26 cellular contexts compared by ENCODE assay signal in the genomic region with DNA sequence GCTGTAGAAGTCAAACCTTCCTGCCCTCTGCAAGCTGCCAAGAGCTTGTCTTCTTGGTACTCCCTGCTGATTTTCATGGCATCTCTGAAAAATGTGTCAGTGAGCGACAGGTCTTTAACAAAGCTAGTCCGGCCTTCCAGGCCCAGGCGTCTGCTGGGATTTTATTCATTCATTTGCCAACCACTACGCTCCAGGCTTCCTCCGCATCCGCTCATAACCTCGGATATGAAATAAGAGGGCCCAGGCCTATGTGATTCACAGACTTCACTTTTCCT. TPM values are rescaled to one million over a fixed set of nuclear protein-coding genes. Genes with fewer than 3 reads are reported as not detected.
DNase-seq lines count a peak whose midpoint lies in the region; ATAC-seq and TF ChIP-seq lines count a peak whose summit lies in the region.
"Had no signal": no experiment of that assay in that cellular context is flagged by ENCODE, and none has a peak within 500 bp of the region (broad histone marks: within the 10 kb centered on the region; RNA-seq: fewer than 3 reads in every experiment).

No MANE protein-coding gene starts in this region.

- TF ChIP-seq CTCF in WTC11 (IDR thresholded peaks at IDR 0.05) (no peak), endodermal cell (conservative IDR thresholded peaks at IDR 0.05) (no peak), right lobe of liver (IDR thresholded peaks at IDR 0.05) (no peak), tibial nerve (IDR thresholded peaks at IDR 0.05) (no peak)

- TF ChIP-seq POLR2A in right lobe of liver (IDR thresholded peaks at IDR 0.05), result no peak
- TF ChIP-seq POLR2A in tibial nerve (IDR thresholded peaks at IDR 0.05), result no peak

- intact Hi-C loops in right lobe of liver (cut with DNase I), result no loop called here

- no peaks in the 10 kb centered on the region for H3K27me3 ChIP-seq in endodermal cell (ENCODE audit: control insufficient read depth, insufficient read depth, low read length, poor library complexity, severe bottlenecking)
- no peaks in the 10 kb centered on the region for H3K27me3 ChIP-seq in right lobe of liver
- H3K27me3 ChIP-seq in tibial nerve, result no peaks in the 10 kb centered on the region
- H3K27me3 ChIP-seq: MG63, SJSA1 had no signal

- H3K9ac ChIP-seq in endodermal cell (ENCODE audit: extremely low read depth, low read length, poor library complexity, severe bottlenecking), result no peak overlapping the region

- WGBS in endodermal cell (ENCODE audit: insufficient coverage in 1 of 2, insufficient read length in 1 of 2), 2 experiments, result 88 to 90% methylated on average over 6 to 7 of the region's 7 CpGs
- WGBS in right lobe of liver (ENCODE audit: insufficient coverage, low coverage, low lambda C conversion rate, missing lambda C conversion rate), result 83% methylated on average over 6 of the region's 7 CpGs
- 74 to 76% methylated on average over 7 of the region's 7 CpGs for WGBS in tibial nerve, 2 donors

- CTCF ChIA-PET in WTC11 (lab: Charles Lee), result interaction anchor here (0.7 to 1.6 kb wide), 3 partner anchors 18 to 245 kb away, joined by 3 to 6 read pairs (median 3); no protein-coding TSS in a partner anchor

- H3K4me1 ChIP-seq in endodermal cell (ENCODE audit: control insufficient read depth, insufficient read depth, low read length), result no peaks in the 10 kb centered on the region
- peaks cover 0 to 54% (median 14%) of the 10 kb centered on the region in 4 donors for H3K4me1 ChIP-seq in right lobe of liver
- H3K4me1 ChIP-seq in tibial nerve, result peaks cover 0 to 34% (median 7%) of the 10 kb centered on the region in 4 donors
- H3K4me1 ChIP-seq: A549, SJSA1 had no signal

- POLR2A ChIA-PET in WTC11 (lab: Charles Lee), result no interaction called here

- no peaks in the 10 kb centered on the region for H3K27me3 Mint-ChIP-seq in WTC11 (ENCODE audit: low read depth)
- H3K27me3 Mint-ChIP-seq in endodermal cell (ENCODE audit: insufficient read depth), result no peaks in the 10 kb centered on the region
- H3K27me3 Mint-ChIP-seq: CD8-positive, alpha-beta memory T cell had no signal

- H3K27ac Mint-ChIP-seq in WTC11 (0 out of 2 replicates have a peak overlapping the region, but pooled peaks have one; percentile 6), endodermal cell (peak overlapping the region; percentile 20)
- H3K27ac Mint-ChIP-seq: CD14-positive monocyte; CD8-positive, alpha-beta memory T cell; GM23338 had no signal

- ATAC-seq in WTC11 (no peak), right lobe of liver (no peak)
- ATAC-seq: A549, GM23338 had no signal

- H3K4me3 ChIP-seq in endodermal cell (ENCODE audit: low read length) (no peak overlapping the region), right lobe of liver (no peak overlapping the region), tibial nerve (no peak overlapping the region)
- H3K4me3 ChIP-seq: A549, GM23338, HAP-1, MG63, SJSA1 had no signal

- DNase-seq in WTC11 (ENCODE audit: low spot score) (no peak), endodermal cell (no peak), right lobe of liver (no peak), tibial nerve (ENCODE audit: low spot score in 2 of 2) (no peak), T1000 (lab: John Stamatoyannopoulos, UW) (no peak), Ammon's horn (ENCODE audit: low spot score) (no peak)
- no peak for DNase-seq in stimulated activated CD8-positive, alpha-beta memory T cell treated with anti-CD3 and anti-CD28 coated beads, Interleukin-4, amount 100 ng/mL, for 48 hours
- DNase-seq: AML-193; Calu3; CD8-positive, alpha-beta memory T cell; DMS79 treated with DMSO at 0.1 percent for 48 hours; IMR-90; KG1; MG63; NCI-H1105 treated with DMSO at 0.1 percent for 48 hours; NCI-H2029 treated with DMSO at 0.1 percent for 48 hours; NCI-H2227 treated with DMSO at 0.1 percent for 48 hours; NCI-H510A; NCI-H69; Right ventricle myocardium superior; RPMI8226 had no signal

- no peak for TF ChIP-seq EP300 in tibial nerve (IDR thresholded peaks at IDR 0.05)

- no peaks in the 10 kb centered on the region; the same call in 1 of the 2 replicates for H3K9me3 Mint-ChIP-seq in WTC11
- peaks cover 7% of the 10 kb centered on the region for H3K9me3 Mint-ChIP-seq in endodermal cell

- peak overlapping the region; percentile 55 for H3K27ac ChIP-seq in endodermal cell (ENCODE audit: low read depth, low read length)
- peak overlapping the region in 2 of 3 donors; percentile 36 to 72 for H3K27ac ChIP-seq in right lobe of liver
- H3K27ac ChIP-seq in tibial nerve, result peak overlapping the region in 3 of 4 donors; percentile 7 to 69 (median 55)
- H3K27ac ChIP-seq: A549, SJSA1 had no signal

- H3K4me3 Mint-ChIP-seq in WTC11 (no peak overlapping the region), endodermal cell (no peak overlapping the region)
- H3K4me3 Mint-ChIP-seq: CD14-positive monocyte; CD8-positive, alpha-beta memory T cell; GM23338 had no signal

- H3K9me3 ChIP-seq in endodermal cell (ENCODE audit: control insufficient read depth, low read length) (peaks cover under 1% of the 10 kb centered on the region), right lobe of liver (no peaks in the 10 kb centered on the region), tibial nerve (no peaks in the 10 kb centered on the region)
- H3K9me3 ChIP-seq: A549, HAP-1, MG63, SJSA1 had no signal

- no peaks in the 10 kb centered on the region for H3K36me3 ChIP-seq in endodermal cell (ENCODE audit: control insufficient read depth, insufficient read depth, low read length)
- no peaks in the 10 kb centered on the region for H3K36me3 ChIP-seq in right lobe of liver
- H3K36me3 ChIP-seq in tibial nerve, result no peaks in the 10 kb centered on the region
- H3K36me3 ChIP-seq: HAP-1, MG63, SJSA1 had no signal

- peaks cover 4% of the 10 kb centered on the region for H3K4me1 Mint-ChIP-seq in WTC11
- H3K4me1 Mint-ChIP-seq in endodermal cell, result peaks cover 32% of the 10 kb centered on the region
- H3K4me1 Mint-ChIP-seq: CD14-positive monocyte; CD8-positive, alpha-beta memory T cell had no signal

- H3K36me3 Mint-ChIP-seq in WTC11 (peaks cover 4% of the 10 kb centered on the region), endodermal cell (ENCODE audit: low read depth) (peaks cover 22% of the 10 kb centered on the region)
- H3K36me3 Mint-ChIP-seq: CD14-positive monocyte; CD8-positive, alpha-beta memory T cell had no signal

TF ChIP-seq in WTC11, 78 proteins besides CTCF, POLR2A, EP300 and RAD21 (continues in another document):
- TF ChIP-seq, protein P1, sequence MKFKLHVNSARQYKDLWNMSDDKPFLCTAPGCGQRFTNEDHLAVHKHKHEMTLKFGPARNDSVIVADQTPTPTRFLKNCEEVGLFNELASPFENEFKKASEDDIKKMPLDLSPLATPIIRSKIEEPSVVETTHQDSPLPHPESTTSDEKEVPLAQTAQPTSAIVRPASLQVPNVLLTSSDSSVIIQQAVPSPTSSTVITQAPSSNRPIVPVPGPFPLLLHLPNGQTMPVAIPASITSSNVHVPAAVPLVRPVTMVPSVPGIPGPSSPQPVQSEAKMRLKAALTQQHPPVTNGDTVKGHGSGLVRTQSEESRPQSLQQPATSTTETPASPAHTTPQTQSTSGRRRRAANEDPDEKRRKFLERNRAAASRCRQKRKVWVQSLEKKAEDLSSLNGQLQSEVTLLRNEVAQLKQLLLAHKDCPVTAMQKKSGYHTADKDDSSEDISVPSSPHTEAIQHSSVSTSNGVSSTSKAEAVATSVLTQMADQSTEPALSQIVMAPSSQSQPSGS (CRISPR knock-in tag; IDR thresholded peaks at IDR 0.05; ENCODE audit: borderline replicate concordance, low read depth), result no peak
- TF ChIP-seq NFYB (CRISPR knock-in tag; conservative IDR thresholded peaks at IDR 0.05; ENCODE audit: low read depth) (no peak), GRHL2 (CRISPR knock-in tag; IDR thresholded peaks at IDR 0.05; ENCODE audit: insufficient replicate concordance, severe bottlenecking) (no peak), SMAD4 (CRISPR knock-in tag; IDR thresholded peaks at IDR 0.05) (no peak)
- TF ChIP-seq, protein P2, sequence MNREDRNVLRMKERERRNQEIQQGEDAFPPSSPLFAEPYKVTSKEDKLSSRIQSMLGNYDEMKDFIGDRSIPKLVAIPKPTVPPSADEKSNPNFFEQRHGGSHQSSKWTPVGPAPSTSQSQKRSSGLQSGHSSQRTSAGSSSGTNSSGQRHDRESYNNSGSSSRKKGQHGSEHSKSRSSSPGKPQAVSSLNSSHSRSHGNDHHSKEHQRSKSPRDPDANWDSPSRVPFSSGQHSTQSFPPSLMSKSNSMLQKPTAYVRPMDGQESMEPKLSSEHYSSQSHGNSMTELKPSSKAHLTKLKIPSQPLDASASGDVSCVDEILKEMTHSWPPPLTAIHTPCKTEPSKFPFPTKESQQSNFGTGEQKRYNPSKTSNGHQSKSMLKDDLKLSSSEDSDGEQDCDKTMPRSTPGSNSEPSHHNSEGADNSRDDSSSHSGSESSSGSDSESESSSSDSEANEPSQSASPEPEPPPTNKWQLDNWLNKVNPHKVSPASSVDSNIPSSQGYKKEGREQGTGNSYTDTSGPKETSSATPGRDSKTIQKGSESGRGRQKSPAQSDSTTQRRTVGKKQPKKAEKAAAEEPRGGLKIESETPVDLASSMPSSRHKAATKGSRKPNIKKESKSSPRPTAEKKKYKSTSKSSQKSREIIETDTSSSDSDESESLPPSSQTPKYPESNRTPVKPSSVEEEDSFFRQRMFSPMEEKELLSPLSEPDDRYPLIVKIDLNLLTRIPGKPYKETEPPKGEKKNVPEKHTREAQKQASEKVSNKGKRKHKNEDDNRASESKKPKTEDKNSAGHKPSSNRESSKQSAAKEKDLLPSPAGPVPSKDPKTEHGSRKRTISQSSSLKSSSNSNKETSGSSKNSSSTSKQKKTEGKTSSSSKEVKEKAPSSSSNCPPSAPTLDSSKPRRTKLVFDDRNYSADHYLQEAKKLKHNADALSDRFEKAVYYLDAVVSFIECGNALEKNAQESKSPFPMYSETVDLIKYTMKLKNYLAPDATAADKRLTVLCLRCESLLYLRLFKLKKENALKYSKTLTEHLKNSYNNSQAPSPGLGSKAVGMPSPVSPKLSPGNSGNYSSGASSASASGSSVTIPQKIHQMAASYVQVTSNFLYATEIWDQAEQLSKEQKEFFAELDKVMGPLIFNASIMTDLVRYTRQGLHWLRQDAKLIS (CRISPR knock-in tag; IDR thresholded peaks at IDR 0.05; ENCODE audit: borderline replicate concordance), result no peak
- TF ChIP-seq, protein P3, sequence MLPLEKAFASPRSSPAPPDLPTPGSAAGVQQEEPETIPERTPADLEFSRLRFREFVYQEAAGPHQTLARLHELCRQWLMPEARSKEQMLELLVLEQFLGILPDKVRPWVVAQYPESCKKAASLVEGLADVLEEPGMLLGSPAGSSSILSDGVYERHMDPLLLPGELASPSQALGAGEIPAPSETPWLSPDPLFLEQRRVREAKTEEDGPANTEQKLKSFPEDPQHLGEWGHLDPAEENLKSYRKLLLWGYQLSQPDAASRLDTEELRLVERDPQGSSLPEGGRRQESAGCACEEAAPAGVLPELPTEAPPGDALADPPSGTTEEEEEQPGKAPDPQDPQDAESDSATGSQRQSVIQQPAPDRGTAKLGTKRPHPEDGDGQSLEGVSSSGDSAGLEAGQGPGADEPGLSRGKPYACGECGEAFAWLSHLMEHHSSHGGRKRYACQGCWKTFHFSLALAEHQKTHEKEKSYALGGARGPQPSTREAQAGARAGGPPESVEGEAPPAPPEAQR (CRISPR knock-in tag; IDR thresholded peaks at IDR 0.05), result no peak

RNA-seq across cellular contexts. Expression of a gene that starts 13.8 kb away (rescaled TPM):
- total RNA-seq in WTC11 (2021) (21.8 to 27.6 TPM (median 23.9 TPM) in 3 replicates), endodermal cell (10 to 100 TPM; 31.9 to 80.8 TPM), right lobe of liver (10 to 100 TPM; 23.7 to 53.2 (median 39.8) TPM), tibial nerve (10 to 100 TPM; 15.7 to 32.6 (median 26.2) TPM)
- polyA plus RNA-seq in endodermal cell (2013, experiment 1 of 2), result 18.8 TPM
- polyA plus RNA-seq in endodermal cell (2013, experiment 2 of 2), result 19.0 TPM
- polyA plus RNA-seq: CD8-positive, alpha-beta memory T cell had no signal
